In the genomic region with DNA sequence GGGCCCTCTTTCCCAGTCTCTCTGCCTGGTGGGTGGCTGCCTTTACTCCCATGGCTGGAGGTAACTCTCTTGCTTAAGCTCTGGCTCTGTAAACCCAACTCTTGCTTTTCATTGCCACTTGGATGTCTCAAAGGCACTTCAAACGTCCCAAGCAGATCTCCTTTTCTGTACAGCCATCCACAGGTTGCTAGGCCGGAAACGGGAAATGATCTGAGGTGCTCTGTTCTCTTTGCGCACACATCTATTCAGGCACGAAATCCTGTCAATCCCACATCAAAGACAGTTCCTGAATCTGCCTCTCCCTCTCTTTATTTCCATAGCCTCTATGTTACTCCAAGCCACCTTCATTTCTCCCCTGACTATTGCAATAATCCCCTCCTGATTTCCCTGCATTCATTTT, we compare ENCODE assay signal across 26 cellular contexts.
"Had no signal": no experiment of that assay in that cellular context is flagged by ENCODE, and none has a peak within 500 bp of the region (broad histone marks: within the 10 kb centered on the region; RNA-seq: fewer than 3 reads in every experiment).

No MANE protein-coding gene starts in this region.

- H3K4me1 ChIP-seq: gastrocnemius medialis had no signal

- H3K4me3 Mint-ChIP-seq: activated CD4-positive, alpha-beta memory T cell treated with anti-CD3 and anti-CD28 coated beads for 36 hours; activated CD4-positive, alpha-beta T cell treated with anti-CD3 and anti-CD28 coated beads for 36 hours; activated CD4-positive, alpha-beta T cell treated with anti-CD3 and anti-CD28 coated beads, Interleukin-2, amount 10 ng/mL, durations not matched to agents 24 days and 14 days; activated CD8-positive, alpha-beta memory T cell treated with anti-CD3 and anti-CD28 coated beads, Interleukin-2, amount 10 ng/mL, durations not matched to agents 7 days and 5 days; activated CD8-positive, alpha-beta T cell treated with anti-CD3 and anti-CD28 coated beads, Interleukin-2, amount 10 ng/mL, durations not matched to agents 7 days and 5 days; activated naive CD4-positive, alpha-beta T cell treated with anti-CD3 and anti-CD28 coated beads, Interleukin-2, amount 10 ng/mL, durations not matched to agents 7 days and 5 days; activated naive CD8-positive, alpha-beta T cell; activated T-helper 1 cell treated with anti-CD3 and anti-CD28 coated beads, Interleukin-12 subunit alpha, Interleukin-12 subunit beta, Interleukin-2, Interleukin-4 antibody, amounts not matched to agents 30 ng/mL and 10 ng/mL and 1 ng/mL, durations not matched to agents 14 hours and 24 hours and 36 hours had no signal

- H3K27ac ChIP-seq: brain microvascular endothelial cell, foreskin keratinocyte, gastrocnemius medialis, heart left ventricle had no signal

- H3K27me3 ChIP-seq: brain microvascular endothelial cell, foreskin keratinocyte, gastrocnemius medialis, heart left ventricle had no signal

- H3K4me3 ChIP-seq: gastrocnemius medialis, heart left ventricle had no signal

- H3K36me3 ChIP-seq: brain microvascular endothelial cell, gastrocnemius medialis, heart left ventricle had no signal

- H3K9me3 ChIP-seq: gastrocnemius medialis, heart left ventricle had no signal

- H3K36me3 Mint-ChIP-seq: activated CD4-positive, alpha-beta memory T cell treated with anti-CD3 and anti-CD28 coated beads for 36 hours; activated CD8-positive, alpha-beta memory T cell treated with anti-CD3 and anti-CD28 coated beads, Interleukin-2, amount 10 ng/mL, durations not matched to agents 7 days and 5 days; activated naive CD4-positive, alpha-beta T cell treated with anti-CD3 and anti-CD28 coated beads, Interleukin-2, amount 10 ng/mL, durations not matched to agents 7 days and 5 days; activated naive CD8-positive, alpha-beta T cell had no signal

- H3K9me3 Mint-ChIP-seq: activated CD4-positive, alpha-beta memory T cell treated with anti-CD3 and anti-CD28 coated beads for 36 hours; activated CD4-positive, alpha-beta T cell treated with anti-CD3 and anti-CD28 coated beads, Interleukin-2, amount 10 ng/mL, durations not matched to agents 24 days and 14 days; activated naive CD4-positive, alpha-beta T cell treated with anti-CD3 and anti-CD28 coated beads, Interleukin-2, amount 10 ng/mL, durations not matched to agents 7 days and 5 days; activated T-helper 1 cell treated with anti-CD3 and anti-CD28 coated beads, Interleukin-12 subunit alpha, Interleukin-12 subunit beta, Interleukin-2, Interleukin-4 antibody, amounts not matched to agents 30 ng/mL and 10 ng/mL and 1 ng/mL, durations not matched to agents 14 hours and 24 hours and 36 hours; activated T-helper 2 cell treated with anti-CD3 and anti-CD28 coated beads, Interferon-gamma antibody, Interleukin-2, Interleukin-4, amounts not matched to agents 10 μg/mL and 5 μg/mL and 100 μg/mL, durations not matched to agents 14 hours and 24 hours and 36 hours had no signal

- H3K27ac Mint-ChIP-seq: activated CD4-positive, alpha-beta memory T cell treated with anti-CD3 and anti-CD28 coated beads for 36 hours; activated CD4-positive, alpha-beta T cell treated with anti-CD3 and anti-CD28 coated beads for 36 hours; activated CD4-positive, alpha-beta T cell treated with anti-CD3 and anti-CD28 coated beads, Interleukin-2, amount 10 ng/mL, durations not matched to agents 24 days and 14 days; activated CD8-positive, alpha-beta memory T cell treated with anti-CD3 and anti-CD28 coated beads, Interleukin-2, amount 10 ng/mL, durations not matched to agents 7 days and 5 days; activated CD8-positive, alpha-beta T cell treated with anti-CD3 and anti-CD28 coated beads, Interleukin-2, amount 10 ng/mL, durations not matched to agents 7 days and 5 days; activated naive CD4-positive, alpha-beta T cell treated with anti-CD3 and anti-CD28 coated beads, Interleukin-2, amount 10 ng/mL, durations not matched to agents 7 days and 5 days; activated naive CD8-positive, alpha-beta T cell; activated T-helper 1 cell treated with anti-CD3 and anti-CD28 coated beads, Interleukin-12 subunit alpha, Interleukin-12 subunit beta, Interleukin-2, Interleukin-4 antibody, amounts not matched to agents 30 ng/mL and 10 ng/mL and 1 ng/mL, durations not matched to agents 14 hours and 24 hours and 36 hours; activated T-helper 2 cell treated with anti-CD3 and anti-CD28 coated beads, Interferon-gamma antibody, Interleukin-2, Interleukin-4, amounts not matched to agents 10 μg/mL and 5 μg/mL and 100 μg/mL, durations not matched to agents 14 hours and 24 hours and 36 hours had no signal

- DNase-seq: activated CD4-positive, alpha-beta memory T cell treated with anti-CD3 and anti-CD28 coated beads for 36 hours; activated CD4-positive, alpha-beta T cell treated with anti-CD3 and anti-CD28 coated beads for 36 hours; activated CD4-positive, alpha-beta T cell treated with anti-CD3 and anti-CD28 coated beads, Interleukin-2, amount 10 ng/mL, durations not matched to agents 24 days and 14 days; activated CD4-positive, CD25-positive, alpha-beta regulatory T cell; activated CD4-positive, CD25-positive, alpha-beta regulatory T cell treated with anti-CD3 and anti-CD28 coated beads, Interleukin-2, amount 50 U/mL, for 72 hours; activated CD8-positive, alpha-beta memory T cell treated with anti-CD3 and anti-CD28 coated beads, Interleukin-2, amount 10 ng/mL, durations not matched to agents 7 days and 5 days; activated CD8-positive, alpha-beta memory T cell treated with anti-CD3 and anti-CD28 coated beads, Interleukin-2, amount 50 U/mL, for 4 hours; activated CD8-positive, alpha-beta T cell treated with anti-CD3 and anti-CD28 coated beads, Interleukin-2, amount 10 ng/mL, durations not matched to agents 7 days and 5 days; activated effector memory CD4-positive, alpha-beta T cell treated with anti-CD3 and anti-CD28 coated beads, Interleukin-2, amount 50 U/mL, for 16 hours; activated naive CD4-positive, alpha-beta T cell treated with anti-CD3 and anti-CD28 coated beads, Interleukin-2, amount 10 ng/mL, durations not matched to agents 7 days and 5 days; activated T-cell treated with anti-CD3 and anti-CD28 coated beads, Interleukin-2, amount 50 U/mL, for 1 hour; activated T-cell treated with anti-CD3 and anti-CD28 coated beads, Interleukin-2, amount 50 U/mL, for 48 hours; amniotic stem cell; anterior cingulate cortex; brain microvascular endothelial cell; caudate nucleus; cortex of kidney; effector CD8-positive, alpha-beta T cell; foreskin keratinocyte; gastrocnemius medialis; glutamatergic neuron; heart left ventricle; T-helper 2 cell had no signal
